Comparison of ENCODE assay signal across 1 cellular context in genomic region chr20:53316221-53316937, GRCh38.
TF ChIP-seq lines count a peak whose summit lies in the region.

No MANE protein-coding gene starts in this region.

TF ChIP-seq in GM23338, 12 proteins besides CTCF, POLR2A, EP300 and RAD21 (continued from another document):
- no peak for TF ChIP-seq ZNF462 (CRISPR knock-in tag; IDR thresholded peaks at IDR 0.05)
